ENCODE assay signal across 2 cellular contexts in genomic region chr16:970379-970765, GRCh38.
TF ChIP-seq lines count a peak whose summit lies in the region.

No MANE protein-coding gene starts in this region.

TF ChIP-seq in GM12878, 131 proteins besides CTCF, POLR2A, EP300 and RAD21 (continues in another document):
- TF ChIP-seq CHD2 (IDR thresholded peaks at IDR 0.05; ENCODE audit: borderline replicate concordance, low read depth, low read length) (no peak), SUZ12 (IDR thresholded peaks at IDR 0.05; ENCODE audit: unreplicated experiment) (no peak), CEBPB (IDR thresholded peaks at IDR 0.05; ENCODE audit: borderline replicate concordance in 1 of 2, low read depth in 2 of 2, low read length in 2 of 2) (no peak), E2F8 (IDR thresholded peaks at IDR 0.05; ENCODE audit: low read depth, partially characterized antibody) (no peak), LARP7 (IDR thresholded peaks at IDR 0.05) (peak; percentile 35; the same call in 1 of the 2 replicates), CHD4 (IDR thresholded peaks at IDR 0.05) (no peak), ZZZ3 (IDR thresholded peaks at IDR 0.05; ENCODE audit: control insufficient read depth, insufficient read length, low read depth) (no peak), ZBED1 (IDR thresholded peaks at IDR 0.05; ENCODE audit: borderline replicate concordance) (no peak), BCL11A (IDR thresholded peaks at IDR 0.05; ENCODE audit: low read depth, low read length) (no peak), ZNF687 (IDR thresholded peaks at IDR 0.05) (0 out of 2 replicates have a peak, but pooled peaks have one; percentile 32), DPF2 (IDR thresholded peaks at IDR 0.05) (no peak; the same call in 1 of the 2 replicates), RELB (IDR thresholded peaks at IDR 0.05; ENCODE audit: low read depth) (no peak), EGR1 (IDR thresholded peaks at IDR 0.05; ENCODE audit: borderline replicate concordance in 1 of 2, low read depth in 2 of 2, low read length in 2 of 2) (peak in 1 of 2 experiments; percentile 44; a peak in 1 of 3 replicates), USF1 (IDR thresholded peaks at IDR 0.05; ENCODE audit: borderline replicate concordance, extremely low read length, insufficient read depth, low read depth, low read length) (no peak)

TF ChIP-seq in HepG2, 621 proteins besides CTCF, POLR2A, EP300 and RAD21 (continues in another document):
- no peak for TF ChIP-seq ZNF225 (CRISPR knock-in tag; IDR thresholded peaks at IDR 0.05)
- no peak for TF ChIP-seq KAT2B (IDR thresholded peaks at IDR 0.05; ENCODE audit: borderline replicate concordance, low read depth, low read length)
- TF ChIP-seq ATRX (CRISPR knock-in tag; IDR thresholded peaks at IDR 0.05; ENCODE audit: borderline replicate concordance): no peak
- no peak for TF ChIP-seq RXRA (CRISPR knock-in tag; IDR thresholded peaks at IDR 0.05)
- TF ChIP-seq KDM5B (CRISPR knock-in tag; IDR thresholded peaks at IDR 0.05; ENCODE audit: borderline replicate concordance): peak; percentile 76; the same call in 1 of the 2 replicates
- TF ChIP-seq E2F1 (CRISPR knock-in tag; IDR thresholded peaks at IDR 0.05): no peak
- TF ChIP-seq NR0B2 (CRISPR knock-in tag; IDR thresholded peaks at IDR 0.05): peak; percentile 37
- TF ChIP-seq SNAPC4 (CRISPR knock-in tag; IDR thresholded peaks at IDR 0.05): no peak
- peak; percentile 17 for TF ChIP-seq TAF15 (IDR thresholded peaks at IDR 0.05; ENCODE audit: low read depth, low read length, poor library complexity, severe bottlenecking)
- no peak for TF ChIP-seq HIVEP1 (CRISPR knock-in tag; IDR thresholded peaks at IDR 0.05)
- TF ChIP-seq CSRNP1 (CRISPR knock-in tag; IDR thresholded peaks at IDR 0.05): no peak
- TF ChIP-seq ZMYM3 (CRISPR knock-in tag; IDR thresholded peaks at IDR 0.05): no peak
- peak in 1 of 2 experiments; percentile 48; a peak in 1 of 4 replicates for TF ChIP-seq HMGXB4 (CRISPR knock-in tag; IDR thresholded peaks at IDR 0.05; ENCODE audit: borderline replicate concordance in 1 of 2, low read depth in 1 of 2)
- no peak for TF ChIP-seq HNF4G (IDR thresholded peaks at IDR 0.05; ENCODE audit: borderline replicate concordance, low read depth, low read length)
- no peak for TF ChIP-seq HNF4G (CRISPR knock-in tag; IDR thresholded peaks at IDR 0.05; ENCODE audit: borderline replicate concordance, low read depth)
- TF ChIP-seq USF2 (IDR thresholded peaks at IDR 0.05; ENCODE audit: low read depth, low read length): no peak
- no peak for TF ChIP-seq USF2 (CRISPR knock-in tag; IDR thresholded peaks at IDR 0.05; ENCODE audit: borderline replicate concordance)
- TF ChIP-seq ESRRA (CRISPR knock-in tag; IDR thresholded peaks at IDR 0.05; ENCODE audit: low read depth): no peak
- no peak for TF ChIP-seq CBX1 (IDR thresholded peaks at IDR 0.05; ENCODE audit: low read depth)
- no peak for TF ChIP-seq TARDBP (CRISPR knock-in tag; IDR thresholded peaks at IDR 0.05)
- no peak for TF ChIP-seq ZFP41 (CRISPR knock-in tag; IDR thresholded peaks at IDR 0.05; ENCODE audit: borderline replicate concordance)
- no peak for TF ChIP-seq DNMT3B (CRISPR knock-in tag; conservative IDR thresholded peaks at IDR 0.05)
- no peak for TF ChIP-seq ZNF383 (CRISPR knock-in tag; IDR thresholded peaks at IDR 0.05; ENCODE audit: borderline replicate concordance)
- TF ChIP-seq EEA1 (CRISPR knock-in tag; IDR thresholded peaks at IDR 0.05; ENCODE audit: borderline replicate concordance): 0 out of 2 replicates have a peak, but pooled peaks have one; percentile 30
- TF ChIP-seq ZNF605 (CRISPR knock-in tag; IDR thresholded peaks at IDR 0.05): no peak
- no peak for TF ChIP-seq UBTF (CRISPR knock-in tag; IDR thresholded peaks at IDR 0.05)
- TF ChIP-seq CBX2 (IDR thresholded peaks at IDR 0.05; ENCODE audit: low read depth, low read length): no peak
- TF ChIP-seq CBX2 (CRISPR knock-in tag; IDR thresholded peaks at IDR 0.05; ENCODE audit: low read depth): no peak
- TF ChIP-seq ZNF564 (CRISPR knock-in tag; IDR thresholded peaks at IDR 0.05): 0 out of 2 replicates have a peak, but pooled peaks have one; percentile 23
- no peak for TF ChIP-seq ZNF879 (CRISPR knock-in tag; IDR thresholded peaks at IDR 0.05)
- no peak for TF ChIP-seq HHEX (CRISPR knock-in tag; IDR thresholded peaks at IDR 0.05)
- TF ChIP-seq ATAD3A (CRISPR knock-in tag; IDR thresholded peaks at IDR 0.05): no peak
- TF ChIP-seq HDAC6 (IDR thresholded peaks at IDR 0.05; ENCODE audit: low read depth, low read length): no peak
- TF ChIP-seq FOXO1 (CRISPR knock-in tag; IDR thresholded peaks at IDR 0.05): no peak
- no peak for TF ChIP-seq ZBTB4 (CRISPR knock-in tag; IDR thresholded peaks at IDR 0.05; ENCODE audit: borderline replicate concordance)
- TF ChIP-seq ADNP (CRISPR knock-in tag; IDR thresholded peaks at IDR 0.05): no peak
